Comparison of ENCODE assay signal across 12 cellular contexts in the genomic region with DNA sequence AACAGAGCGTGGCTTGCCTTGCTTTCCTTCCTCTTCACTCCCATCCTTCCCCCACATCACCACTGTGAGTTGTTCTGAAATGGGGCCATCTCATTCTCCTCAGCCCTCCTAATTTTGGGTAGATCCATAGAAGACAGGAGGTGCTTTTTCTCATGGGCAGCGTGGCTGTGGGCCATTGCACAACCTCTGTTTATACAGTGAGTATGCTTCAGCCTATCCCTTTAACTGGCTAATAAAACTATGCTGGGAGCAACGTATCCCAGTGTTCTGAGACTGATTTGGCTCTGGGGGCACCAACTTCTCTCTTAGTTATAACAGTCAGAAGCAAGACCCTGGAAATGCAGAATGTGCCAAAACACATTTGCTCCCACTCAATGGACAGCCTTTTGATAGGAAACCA.
DNase-seq lines count a peak whose midpoint lies in the region; ATAC-seq and TF ChIP-seq lines count a peak whose summit lies in the region.
"Had no signal": no experiment of that assay in that cellular context is flagged by ENCODE, and none has a peak within 500 bp of the region (broad histone marks: within the 10 kb centered on the region; RNA-seq: fewer than 3 reads in every experiment).

No MANE protein-coding gene starts in this region.

- H3K36me3 Mint-ChIP-seq in stimulated activated naive CD8-positive, alpha-beta T cell treated with anti-CD3 and anti-CD28 coated beads, Interleukin-15, Interleukin-2, amounts not matched to agents 100 ng/mL and 50 ng/mL, for 24 hours (ENCODE audit: low read depth) = peaks cover 11% of the 10 kb centered on the region
- H3K36me3 Mint-ChIP-seq in activated T-helper 17 cell treated with anti-CD3 and anti-CD28 coated beads, Interleukin-2, amount 50 U/mL, for 72 hours (ENCODE audit: low read depth) = peaks cover 100% of the 10 kb centered on the region
- H3K36me3 Mint-ChIP-seq: CD14-positive monocyte had no signal

- DNase-seq in stimulated activated naive CD8-positive, alpha-beta T cell treated with anti-CD3 and anti-CD28 coated beads, Interleukin-15, Interleukin-2, amounts not matched to agents 100 U/mL and 50 U/mL, for 24 hours = no peak
- DNase-seq in left colon (no peak), testis (no peak)
- DNase-seq: cortex of kidney, NCI-H510A treated with DMSO at 0.1 percent for 48 hours, stomach had no signal

- no peak for TF ChIP-seq CTCF in testis (IDR thresholded peaks at IDR 0.05)

- 69 to 70% methylated on average over 3 of the region's 3 CpGs for WGBS in testis, 2 donors

- H3K4me3 Mint-ChIP-seq in stimulated activated naive CD8-positive, alpha-beta T cell treated with anti-CD3 and anti-CD28 coated beads, Interleukin-15, Interleukin-2, amounts not matched to agents 100 ng/mL and 50 ng/mL, for 24 hours = peak overlapping the region; percentile 49
- peak overlapping the region; percentile 89 for H3K4me3 Mint-ChIP-seq in activated T-helper 17 cell treated with anti-CD3 and anti-CD28 coated beads, Interleukin-2, amount 50 U/mL, for 72 hours
- H3K4me3 Mint-ChIP-seq: CD14-positive monocyte had no signal

- no peaks in the 10 kb centered on the region for H3K36me3 ChIP-seq in testis (ENCODE audit: low read depth, missing control alignments)
- H3K36me3 ChIP-seq: stomach had no signal

- no peak for ATAC-seq in stimulated activated naive CD8-positive, alpha-beta T cell treated with anti-CD3 and anti-CD28 coated beads, Interleukin-15, Interleukin-2, amounts not matched to agents 100 U/mL and 50 U/mL, for 24 hours
- no peak for ATAC-seq in activated T-helper 17 cell treated with anti-CD3 and anti-CD28 coated beads, Interleukin-2, amount 50 U/mL, for 72 hours (replicated peaks)
- ATAC-seq in left colon (peak; percentile 52), GM19023 (IDR thresholded peaks at IDR 0.05; ENCODE audit: unreplicated experiment) (no peak), GM18858 (IDR thresholded peaks at IDR 0.05; ENCODE audit: unreplicated experiment) (no peak), HG02938 (IDR thresholded peaks at IDR 0.05; ENCODE audit: unreplicated experiment) (no peak)

- intact Hi-C loops in left colon (cut with DNase I, micrococcal nuclease) = no loop called here
- intact Hi-C loops in testis (cut with DNase I; ENCODE audit: low total_unique reads) = no loop called here

- no peak for TF ChIP-seq POLR2A in testis (IDR thresholded peaks at IDR 0.05)

- H3K27ac ChIP-seq in testis = no peak overlapping the region
- H3K27ac ChIP-seq: stomach had no signal

- H3K27me3 Mint-ChIP-seq in stimulated activated naive CD8-positive, alpha-beta T cell treated with anti-CD3 and anti-CD28 coated beads, Interleukin-15, Interleukin-2, amounts not matched to agents 100 ng/mL and 50 ng/mL, for 24 hours = no peaks in the 10 kb centered on the region
- H3K27me3 Mint-ChIP-seq in activated T-helper 17 cell treated with anti-CD3 and anti-CD28 coated beads, Interleukin-2, amount 50 U/mL, for 72 hours = no peaks in the 10 kb centered on the region

- no peak overlapping the region for H3K4me3 ChIP-seq in testis
- H3K4me3 ChIP-seq: stomach had no signal

- peak overlapping the region; percentile 93 for H3K27ac Mint-ChIP-seq in stimulated activated naive CD8-positive, alpha-beta T cell treated with anti-CD3 and anti-CD28 coated beads, Interleukin-15, Interleukin-2, amounts not matched to agents 100 ng/mL and 50 ng/mL, for 24 hours
- peak overlapping the region; percentile 98 for H3K27ac Mint-ChIP-seq in activated T-helper 17 cell treated with anti-CD3 and anti-CD28 coated beads, Interleukin-2, amount 50 U/mL, for 72 hours

- H3K4me1 ChIP-seq in testis = peaks cover 27% of the 10 kb centered on the region

- H3K9me3 Mint-ChIP-seq in stimulated activated naive CD8-positive, alpha-beta T cell treated with anti-CD3 and anti-CD28 coated beads, Interleukin-15, Interleukin-2, amounts not matched to agents 100 ng/mL and 50 ng/mL, for 24 hours = no peaks in the 10 kb centered on the region
- H3K9me3 Mint-ChIP-seq in activated T-helper 17 cell treated with anti-CD3 and anti-CD28 coated beads, Interleukin-2, amount 50 U/mL, for 72 hours = no peaks in the 10 kb centered on the region
- H3K9me3 Mint-ChIP-seq: CD14-positive monocyte had no signal

- no peaks in the 10 kb centered on the region for H3K27me3 ChIP-seq in testis
- H3K27me3 ChIP-seq: stomach had no signal

- H3K9me3 ChIP-seq in testis = no peaks in the 10 kb centered on the region
- H3K9me3 ChIP-seq: stomach had no signal

- peaks cover 93% of the 10 kb centered on the region for H3K4me1 Mint-ChIP-seq in stimulated activated naive CD8-positive, alpha-beta T cell treated with anti-CD3 and anti-CD28 coated beads, Interleukin-15, Interleukin-2, amounts not matched to agents 100 ng/mL and 50 ng/mL, for 24 hours (ENCODE audit: low read depth)
- H3K4me1 Mint-ChIP-seq in activated T-helper 17 cell treated with anti-CD3 and anti-CD28 coated beads, Interleukin-2, amount 50 U/mL, for 72 hours = peaks cover 65% of the 10 kb centered on the region
- H3K4me1 Mint-ChIP-seq: CD14-positive monocyte had no signal
